Comparison of ENCODE assay signal across 8 cellular contexts in genomic region chr7:55086413-55087201, GRCh38.
DNase-seq lines count a peak whose midpoint lies in the region; ATAC-seq, FAIRE-seq and TF ChIP-seq lines count a peak whose summit lies in the region.

No MANE protein-coding gene starts in this region.

- ATAC-seq in GM18498 (IDR thresholded peaks at IDR 0.05; ENCODE audit: unreplicated experiment), result peak; percentile 86
- peak; percentile 77 for ATAC-seq in HG02798 (IDR thresholded peaks at IDR 0.05; ENCODE audit: poor library complexity, unreplicated experiment)
- ATAC-seq in pancreas, result peak; percentile 68 to 81 (median 79)

- WGBS in pancreas, 2 donors, result 9 to 13% methylated on average over 18 of the region's 18 CpGs

- TF ChIP-seq CTCF in pancreas (IDR thresholded peaks at IDR 0.05), result no peak

- H3K27ac ChIP-seq in epithelial cell of prostate (peak overlapping the region; percentile 47), pancreas (peak overlapping the region in 3 of 4 donors; percentile 66 to 83 (median 75))

- peak; percentile 98 for DNase-seq in A172 (ENCODE audit: low spot score)
- DNase-seq in RCC 7860 (ENCODE audit: low spot score), result peak; percentile 95
- no peak for DNase-seq in epithelial cell of prostate (ENCODE audit: low read depth, low spot score)
- peak in 3 of 6 donors; percentile 37 to 69 (median 65) for DNase-seq in pancreas
- no peak for DNase-seq in NCI-H1930 (lab: John Stamatoyannopoulos, UW)
- DNase-seq in NCI-H1092 (lab: John Stamatoyannopoulos, UW), result no peak

- peaks cover 24 to 44% (median 38%) of the 10 kb centered on the region in 3 donors for H3K4me1 ChIP-seq in pancreas

- H3K36me3 ChIP-seq in pancreas, result no peaks in the 10 kb centered on the region

- peak overlapping the region in 1 of 4 donors; percentile 19 for H3K4me3 ChIP-seq in pancreas

- FAIRE-seq in RCC 7860 (lab: Jason Lieb, UNC) (peak; percentile 98), pancreas (lab: Jason Lieb, UNC) (no peak)

- no peaks in the 10 kb centered on the region for H3K27me3 ChIP-seq in pancreas

- H3K9me3 ChIP-seq in pancreas, result no peaks in the 10 kb centered on the region

- intact Hi-C loops in pancreas (cut with DNase I), result loop anchor here in 1 of 3 donors (10.0 kb wide), 1 partner anchor 62 kb away; no protein-coding TSS in a partner anchor

Comparison
In these comparisons a context has a peak if more than half of its experiments do, and no peak if none do; other contexts are left out.
1. DNase-seq: peak in A172 (single experiment) and RCC 7860 (single experiment); none in epithelial cell of prostate (single experiment), NCI-H1930 (0 of 2) and NCI-H1092 (single experiment).
2. Peak in every context shown above with its lines, with median percentiles within 50 percentile points of each other: ATAC-seq.